ENCODE assay signal across 11 cellular contexts in the genomic region with DNA sequence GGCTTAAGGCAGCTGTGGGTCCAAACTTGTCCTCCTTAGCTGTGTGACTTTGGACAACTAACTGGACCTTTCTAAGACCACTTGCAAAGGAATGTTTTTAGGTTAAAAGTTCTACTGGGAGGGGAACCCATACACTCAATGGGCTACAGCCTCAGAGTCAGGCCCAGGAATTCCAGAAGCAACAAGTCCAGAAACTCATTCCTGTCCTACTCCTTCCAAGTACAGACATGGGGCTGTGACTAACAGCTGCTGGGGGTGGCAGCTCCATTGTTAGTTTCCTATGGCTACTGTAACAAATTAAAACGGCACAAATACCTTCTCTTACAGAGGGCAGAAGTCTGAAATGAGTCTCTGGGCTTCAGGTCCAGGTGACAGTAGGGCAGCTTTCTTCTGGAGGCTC.
"Had no signal": no experiment of that assay in that cellular context is flagged by ENCODE, and none has a peak within 500 bp of the region (broad histone marks: within the 10 kb centered on the region; RNA-seq: fewer than 3 reads in every experiment).

No MANE protein-coding gene starts in this region.

- H3K9ac ChIP-seq: parathyroid adenoma had no signal

- H2AFZ ChIP-seq: parathyroid adenoma had no signal

- H3K4me1 ChIP-seq: parathyroid adenoma had no signal

- H3K4me3 ChIP-seq: thyroid gland, vagina had no signal

- FAIRE-seq: small intestine had no signal

- ATAC-seq: esophagus mucosa had no signal

- H3K36me3 ChIP-seq: thyroid gland, vagina had no signal

- H3K9me3 Mint-ChIP-seq: endodermal cell, nephron progenitor cell had no signal

- H3K4me3 Mint-ChIP-seq: endodermal cell, nephron progenitor cell had no signal

- DNase-seq: activated CD4-positive, alpha-beta T cell treated with anti-CD3 and anti-CD28 coated beads for 1 hour; activated CD4-positive, alpha-beta T cell treated with anti-CD3 and anti-CD28 coated beads, Interleukin-2, amount 50 U/mL, for 48 hours; endodermal cell; foreskin fibroblast; nephron progenitor cell; small intestine; T-helper 9 cell; thyroid gland had no signal

- H3K27ac ChIP-seq: parathyroid adenoma, thyroid gland, vagina had no signal

- H3K27ac Mint-ChIP-seq: nephron progenitor cell had no signal

- H3K79me2 ChIP-seq: parathyroid adenoma had no signal

- H3K9me3 ChIP-seq: thyroid gland, vagina had no signal

- H3K27me3 ChIP-seq: thyroid gland, vagina had no signal
